9 cellular contexts compared by ENCODE assay signal in genomic region chr19:56670961-56671612, GRCh38. TPM values are rescaled to one million over a fixed set of nuclear protein-coding genes. Genes with fewer than 3 reads are reported as not detected.
A peak's percentile ranks its signal among the peaks of the same experiment; 100 is the strongest.
DNase-seq lines count a peak whose midpoint lies in the region; ATAC-seq and TF ChIP-seq lines count a peak whose summit lies in the region.
"Had no signal": no experiment of that assay in that cellular context is flagged by ENCODE, and none has a peak within 500 bp of the region (broad histone marks: within the 10 kb centered on the region; RNA-seq: fewer than 3 reads in every experiment).

No MANE protein-coding gene starts in this region.

- TF ChIP-seq CTCF in CD14-positive monocyte (IDR thresholded peaks at IDR 0.05) (no peak), OCI-LY3 (IDR thresholded peaks at IDR 0.05; ENCODE audit: low read depth, low read length) (no peak), neutrophil (IDR thresholded peaks at IDR 0.05) (no peak)

- peak overlapping the region; percentile 67; the same call in 1 of the 2 replicates for H2AFZ ChIP-seq in OCI-LY3 (ENCODE audit: low read depth, low read length)

- peak overlapping the region; percentile 82 to 88 for H3K4me3 Mint-ChIP-seq in CD14-positive monocyte

- peaks cover 12% of the 10 kb centered on the region for H3K79me2 ChIP-seq in OCI-LY3 (ENCODE audit: low read length)

- H3K27me3 Mint-ChIP-seq in CD14-positive monocyte (ENCODE audit: low read depth in 3 of 3): peaks cover 0 to 3% (median 0%) of the 10 kb centered on the region in 3 donors

- H3K9me3 Mint-ChIP-seq in CD14-positive monocyte: peaks cover 30 to 67% (median 49%) of the 10 kb centered on the region in 7 donors

- H3K4me1 ChIP-seq in OCI-LY3 (ENCODE audit: low read length) (no peaks in the 10 kb centered on the region), endocrine pancreas (ENCODE audit: control insufficient read depth, insufficient read depth, low read length) (no peaks in the 10 kb centered on the region), neutrophil (ENCODE audit: control insufficient read depth in 1 of 2, insufficient read depth in 1 of 2, low read depth in 1 of 2, low read length in 1 of 2) (peaks cover 9 to 10% of the 10 kb centered on the region in 2 experiments)

- H3K27me3 ChIP-seq in OCI-LY3 (ENCODE audit: low read depth, low read length): no peaks in the 10 kb centered on the region
- no peaks in the 10 kb centered on the region for H3K27me3 ChIP-seq in endocrine pancreas (ENCODE audit: control insufficient read depth, insufficient read depth, low read length)
- H3K27me3 ChIP-seq in neutrophil: no peaks in the 10 kb centered on the region

- in situ Hi-C loops in ACHN (cut with HindIII; ENCODE audit: low pct_ligation_motif_present, low pct_unique_long_range_greater_than_20kb, low sequenced_read_pairs): no loop called here

- no peak for ATAC-seq in GM19463 (IDR thresholded peaks at IDR 0.05; ENCODE audit: unreplicated experiment)

- peak overlapping the region in 1 of 7 donors; percentile 69 for H3K27ac Mint-ChIP-seq in CD14-positive monocyte

- H3K4me3 ChIP-seq in OCI-LY3 (ENCODE audit: low read length) (peak overlapping the region; percentile 78), endocrine pancreas (ENCODE audit: control insufficient read depth, insufficient read depth, low read length) (peak overlapping the region; percentile 51), neutrophil (ENCODE audit: low read depth in 1 of 2, low read length in 1 of 2) (peak overlapping the region; percentile 35 to 50)

- peak overlapping the region; percentile 41 for H3K9ac ChIP-seq in OCI-LY3 (ENCODE audit: low read length)
- peak overlapping the region; percentile 58 for H3K9ac ChIP-seq in endocrine pancreas (ENCODE audit: control insufficient read depth, insufficient read depth, low read length)

- H3K4me1 Mint-ChIP-seq in CD14-positive monocyte: peaks cover 13% of the 10 kb centered on the region

- peak overlapping the region; percentile 61 for H3K4me2 ChIP-seq in OCI-LY3 (ENCODE audit: low read length)

- no peaks in the 10 kb centered on the region; the same call in 1 of the 2 replicates for H3K9me3 ChIP-seq in OCI-LY3 (ENCODE audit: insufficient read depth, low read length)
- no peaks in the 10 kb centered on the region for H3K9me3 ChIP-seq in endocrine pancreas (ENCODE audit: control insufficient read depth, low read length)
- H3K9me3 ChIP-seq in neutrophil: no peaks in the 10 kb centered on the region

- H3K36me3 ChIP-seq in OCI-LY3 (replicated peaks; ENCODE audit: low read depth, low read length): peaks cover 3% of the 10 kb centered on the region
- H3K36me3 ChIP-seq in endocrine pancreas (ENCODE audit: control insufficient read depth, insufficient read depth, low read length): no peaks in the 10 kb centered on the region
- H3K36me3 ChIP-seq in neutrophil: no peaks in the 10 kb centered on the region

- intact Hi-C loops in CD14-positive monocyte (cut with micrococcal nuclease): no loop called here

- H3K27ac ChIP-seq in OCI-LY3 (ENCODE audit: low read length) (no peak overlapping the region), neutrophil (no peak overlapping the region)

- H3K36me3 Mint-ChIP-seq in CD14-positive monocyte: no peaks in the 10 kb centered on the region

- no peak for DNase-seq in CD14-positive monocyte (ENCODE audit: low spot score)
- DNase-seq in D341Med (ENCODE audit: low spot score): no peak
- DNase-seq in ACHN: no peak
- DNase-seq in SK-N-DZ (ENCODE audit: low spot score): no peak
- DNase-seq: MV-4-11 had no signal

- H4K20me1 ChIP-seq in OCI-LY3 (ENCODE audit: insufficient read depth, low read length): no peaks in the 10 kb centered on the region

RNA-seq across cellular contexts. Expression of gene ZNF835, which starts 0.5 kb away (rescaled TPM):
- polyA plus RNA-seq in CD14-positive monocyte: not detected
- 1.5 and 5.9 TPM in 2 replicates for polyA plus RNA-seq in SK-N-DZ (2014; cell fraction: cytosol; rRNA removed)
- polyA plus RNA-seq in SK-N-DZ (2014; cell fraction: nucleus; rRNA removed): 0.70 and 1.1 TPM in 2 replicates

RNA-seq across cellular contexts. Expression of gene SMIM17, which starts 28.1 kb away (rescaled TPM):
- polyA plus RNA-seq in CD14-positive monocyte: not detected
- polyA plus RNA-seq in SK-N-DZ (2014; cell fraction: cytosol; rRNA removed): 1.7 TPM in 2 replicates
- polyA plus RNA-seq in SK-N-DZ (2014; cell fraction: nucleus; rRNA removed): 0.45 and 2.7 TPM in 2 replicates
